ENCODE assay signal across 8 cellular contexts in genomic region chr4:128810871-128811570, GRCh38. TPM values are rescaled to one million over a fixed set of nuclear protein-coding genes. Genes with fewer than 3 reads are reported as not detected.
DNase-seq lines count a peak whose midpoint lies in the region; ATAC-seq and TF ChIP-seq lines count a peak whose summit lies in the region.

No MANE protein-coding gene starts in this region.

- peak overlapping the region; percentile 98 to 99 for H3K4me3 Mint-ChIP-seq in activated T-cell treated with anti-CD3 and anti-CD28 coated beads, Interleukin-2, amount 50 U/mL, for 72 hours

- no peaks in the 10 kb centered on the region for H3K9me3 Mint-ChIP-seq in activated T-cell treated with anti-CD3 and anti-CD28 coated beads, Interleukin-2, amount 50 U/mL, for 72 hours

- H3K27me3 ChIP-seq in Panc1 (ENCODE audit: control insufficient read depth, insufficient read depth, low read length), result no peaks in the 10 kb centered on the region
- H3K27me3 ChIP-seq in esophagus squamous epithelium, result no peaks in the 10 kb centered on the region

- no peaks in the 10 kb centered on the region for H3K9me3 ChIP-seq in Panc1 (ENCODE audit: control insufficient read depth, insufficient read depth, low read depth, low read length)
- no peaks in the 10 kb centered on the region for H3K9me3 ChIP-seq in esophagus squamous epithelium

- H3K27ac ChIP-seq in Panc1 (ENCODE audit: low read length) (peak overlapping the region; percentile 89), esophagus squamous epithelium (peak overlapping the region; percentile 82 to 99 (median 90))

- TF ChIP-seq CTCF in Panc1 (IDR thresholded peaks at IDR 0.05), result no peak
- TF ChIP-seq CTCF in esophagus squamous epithelium (IDR thresholded peaks at IDR 0.05), result peak in 2 of 6 experiments; percentile 8 to 32

- no TSS peak for BruUV-seq in Panc1 (replicated peaks; lab: Mats Ljungman, UMichigan)

- WGBS in esophagus squamous epithelium, 2 donors, result 0% methylated on average over 5 to 12 of the region's 50 CpGs

- H3K4me3 ChIP-seq in Jurkat, Clone E6-1 (ENCODE audit: low read length), result peak overlapping the region; percentile 90
- H3K4me3 ChIP-seq in Panc1 (ENCODE audit: low read depth in 2 of 2, low read length in 2 of 2) (peak overlapping the region; percentile 66 to 85), esophagus squamous epithelium (peak overlapping the region; percentile 71 to 74 (median 72))

- H3K27me3 Mint-ChIP-seq in activated T-cell treated with anti-CD3 and anti-CD28 coated beads, Interleukin-2, amount 50 U/mL, for 72 hours (ENCODE audit: low read depth), result no peaks in the 10 kb centered on the region

- CTCF ChIA-PET in Panc1 (lab: Charles Lee), result no interaction called here

- H3K36me3 ChIP-seq in Panc1 (ENCODE audit: control insufficient read depth, insufficient read depth, low read length) (no peaks in the 10 kb centered on the region; the same call in 1 of the 2 replicates), esophagus squamous epithelium (no peaks in the 10 kb centered on the region)

- intact Hi-C loops in Panc1 (cut with micrococcal nuclease; ENCODE audit: unreplicated experiment) (loop anchor here (5.0 kb wide), 1 partner anchor 244 kb away; no protein-coding TSS in a partner anchor), esophagus squamous epithelium (cut with DNase I) (no loop called here)

- in situ Hi-C loops in Panc1 (cut with HindIII; ENCODE audit: low pct_unique_long_range_greater_than_20kb, low sequenced_read_pairs), result no loop called here

- peak in 1 of 4 donors; percentile 71 for TF ChIP-seq POLR2A in esophagus squamous epithelium (IDR thresholded peaks at IDR 0.05)

- ATAC-seq in GM21717 (IDR thresholded peaks at IDR 0.05; ENCODE audit: unreplicated experiment) (peak; percentile 43), Panc1 (peak; percentile 49)
- peak; percentile 44 to 45 for ATAC-seq in activated T-cell treated with anti-CD3 and anti-CD28 coated beads, Interleukin-2, amount 50 U/mL, for 72 hours (replicated peaks in 1 of 2)

- POLR2A ChIA-PET in Panc1 (lab: Charles Lee), result interaction anchor here (2.5 kb wide), 1 partner anchor 12 kb away, joined by 15 read pairs; no protein-coding TSS in a partner anchor

- H3K4me1 ChIP-seq in Panc1 (ENCODE audit: control insufficient read depth, insufficient read depth, low read length) (peaks cover 12% of the 10 kb centered on the region), esophagus squamous epithelium (peaks cover 3 to 27% (median 6%) of the 10 kb centered on the region in 3 donors)

- DNase-seq in DMS53 treated with DMSO at 0.1 percent for 48 hours (lab: John Stamatoyannopoulos, UW; ENCODE audit: unreplicated experiment) (peak; percentile 71), Panc1 (ENCODE audit: low read depth, low spot score) (no peak), esophagus squamous epithelium (lab: John Stamatoyannopoulos, UW) (peak; percentile 32), myocyte (ENCODE audit: low read depth) (peak; percentile 84)
- peak; percentile 87 for DNase-seq in Jurkat, Clone E6-1 (ENCODE audit: low read depth, low spot score)
- peak; percentile 85 to 86 for DNase-seq in activated T-cell treated with anti-CD3 and anti-CD28 coated beads, Interleukin-2, amount 50 U/mL, for 72 hours
- peak; percentile 72 to 82 for DNase-seq in stimulated activated CD8-positive, alpha-beta memory T cell treated with anti-CD3 and anti-CD28 coated beads, Interleukin-7, amount 100 ng/mL, for 4 hours (ENCODE audit: low read depth in 2 of 2)

- H3K36me3 Mint-ChIP-seq in activated T-cell treated with anti-CD3 and anti-CD28 coated beads, Interleukin-2, amount 50 U/mL, for 72 hours (ENCODE audit: insufficient read depth in 2 of 2), result peaks cover 6% of the 10 kb centered on the region in 2 donors

- H3K27ac Mint-ChIP-seq in activated T-cell treated with anti-CD3 and anti-CD28 coated beads, Interleukin-2, amount 50 U/mL, for 72 hours, result peak overlapping the region; percentile 98

- H3K4me1 Mint-ChIP-seq in activated T-cell treated with anti-CD3 and anti-CD28 coated beads, Interleukin-2, amount 50 U/mL, for 72 hours (ENCODE audit: low read depth), result peaks cover 28% of the 10 kb centered on the region

RNA-seq across cellular contexts. Expression of gene JADE1, which starts 1.5 kb away (rescaled TPM):
- 37.3 TPM for polyA plus RNA-seq in Jurkat, Clone E6-1 (2012; ENCODE audit: insufficient read depth, insufficient read length)
- total RNA-seq in Panc1 (2021; ENCODE audit: unreplicated experiment) (23.4 TPM), esophagus squamous epithelium (10 to 100 TPM in 2 of 4 donors, 1 to 10 TPM in 2; 3.6 to 27.1 (median 8.3) TPM), myocyte (14.8 and 17.5 TPM in 2 replicates)
- polyA plus RNA-seq in Panc1 (2012; ENCODE audit: insufficient read length), result 11.1 TPM
- 10 to 100 TPM; 30.0 to 34.9 TPM for total RNA-seq in activated T-cell treated with anti-CD3 and anti-CD28 coated beads, Interleukin-2, amount 50 U/mL, for 72 hours
- polyA plus RNA-seq in myocyte (2012), result 13.7 TPM
